Comparison of ENCODE assay signal across 13 cellular contexts in the genomic region with DNA sequence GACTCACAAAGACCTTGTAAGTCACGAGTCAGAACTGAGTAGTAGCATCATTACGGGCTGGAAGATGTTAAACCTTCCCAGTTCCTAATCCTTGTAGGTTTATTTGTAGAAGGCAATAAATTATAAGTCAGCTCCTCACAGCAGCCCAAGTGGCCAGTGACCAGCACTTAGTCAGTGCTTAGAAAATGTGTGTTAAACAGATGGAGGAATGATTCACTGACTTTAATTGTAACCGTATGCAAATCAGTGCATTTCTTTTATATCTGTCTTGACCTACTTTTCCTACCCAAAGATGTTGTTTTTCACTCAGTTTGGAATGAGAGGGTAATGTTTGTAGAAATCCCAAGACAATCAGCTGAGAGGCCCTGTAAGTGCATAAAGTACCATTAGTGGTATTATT. TPM values are rescaled to one million over a fixed set of nuclear protein-coding genes. Genes with fewer than 3 reads are reported as not detected.
DNase-seq lines count a peak whose midpoint lies in the region; ATAC-seq and TF ChIP-seq lines count a peak whose summit lies in the region.
"Had no signal": no experiment of that assay in that cellular context is flagged by ENCODE, and none has a peak within 500 bp of the region (broad histone marks: within the 10 kb centered on the region; RNA-seq: fewer than 3 reads in every experiment).

No MANE protein-coding gene starts in this region.

- ATAC-seq in Right ventricle myocardium inferior (peak; percentile 28), left lung (peak; percentile 62), HG03139 (IDR thresholded peaks at IDR 0.05; ENCODE audit: unreplicated experiment) (no peak)

- H3K27me3 ChIP-seq in left lung (no peaks in the 10 kb centered on the region), vagina (no peaks in the 10 kb centered on the region), H7 (ENCODE audit: control insufficient read depth, insufficient read depth, low read length) (no peaks in the 10 kb centered on the region)
- H3K27me3 ChIP-seq: upper lobe of left lung had no signal

- H3K4me1 ChIP-seq in left lung (no peaks in the 10 kb centered on the region), vagina (peaks cover 65% of the 10 kb centered on the region)

- intact Hi-C loops in Right ventricle myocardium inferior (cut with DNase I) (no loop called here), cardiac septum (cut with DNase I) (no loop called here), left lung (cut with DNase I) (no loop called here), vagina (cut with DNase I) (no loop called here)

- H3K27ac ChIP-seq in cingulate gyrus (ENCODE audit: low read depth, low read length), result peak overlapping the region; percentile 5
- H3K27ac ChIP-seq in left lung, result peak overlapping the region in 1 of 2 donors; percentile 16
- peak overlapping the region; percentile 68 for H3K27ac ChIP-seq in vagina
- H3K27ac ChIP-seq: upper lobe of left lung had no signal

- H3K36me3 ChIP-seq in left lung, result no peaks in the 10 kb centered on the region
- no peaks in the 10 kb centered on the region for H3K36me3 ChIP-seq in vagina
- no peaks in the 10 kb centered on the region for H3K36me3 ChIP-seq in H7 (replicated peaks; ENCODE audit: control insufficient read depth, insufficient read depth, low read length)
- H3K36me3 ChIP-seq: upper lobe of left lung had no signal

- H3K9me3 ChIP-seq in left lung (no peaks in the 10 kb centered on the region), vagina (no peaks in the 10 kb centered on the region)
- H3K9me3 ChIP-seq: upper lobe of left lung had no signal

- no peak overlapping the region for H3K4me3 ChIP-seq in left lung
- H3K4me3 ChIP-seq in vagina, result no peak overlapping the region
- H3K4me3 ChIP-seq in H7 (ENCODE audit: insufficient read depth, low read depth, low read length), result no peak overlapping the region
- H3K4me3 ChIP-seq: upper lobe of left lung had no signal

- no peak for TF ChIP-seq CTCF in left lung (IDR thresholded peaks at IDR 0.05)
- TF ChIP-seq CTCF in vagina (IDR thresholded peaks at IDR 0.05), result no peak

- DNase-seq in Right ventricle myocardium inferior (ENCODE audit: missing footprints), result no peak
- no peak for DNase-seq in cardiac septum (ENCODE audit: low spot score)
- DNase-seq in left lung, result no peak
- DNase-seq in vagina (ENCODE audit: extremely low spot score in 2 of 2), result no peak
- no peak for DNase-seq in NCI-H446 (lab: John Stamatoyannopoulos, UW)
- no peak for DNase-seq in H7
- DNase-seq: ACHN; activated CD4-positive, alpha-beta T cell treated with anti-CD3 and anti-CD28 coated beads, Interleukin-2, amount 50 U/mL, for 1 hour; activated naive CD8-positive, alpha-beta T cell treated with anti-CD3 and anti-CD28 coated beads, Interleukin-2, amount 10 ng/mL, durations not matched to agents 7 days and 5 days; NCI-H2029; upper lobe of left lung had no signal

- TF ChIP-seq POLR2A in vagina (IDR thresholded peaks at IDR 0.05), result no peak

RNA-seq across cellular contexts. Expression of a gene that starts 49.6 kb away (rescaled TPM):
- total RNA-seq in Right ventricle myocardium inferior, result 59.9 TPM
- 217 TPM for total RNA-seq in cardiac septum
- 10 to 100 TPM; 53.0 to 62.6 TPM for total RNA-seq in left lung
- total RNA-seq in vagina, result 386 TPM
- total RNA-seq in H7 (2014; rRNA removed; shearing (Covaris generic)), result 31.1 and 41.4 TPM in 2 replicates
- total RNA-seq: activated naive CD8-positive, alpha-beta T cell treated with anti-CD3 and anti-CD28 coated beads, Interleukin-2, amount 10 ng/mL, durations not matched to agents 7 days and 5 days had no signal
